1 cellular context compared by ENCODE assay signal in the genomic region with DNA sequence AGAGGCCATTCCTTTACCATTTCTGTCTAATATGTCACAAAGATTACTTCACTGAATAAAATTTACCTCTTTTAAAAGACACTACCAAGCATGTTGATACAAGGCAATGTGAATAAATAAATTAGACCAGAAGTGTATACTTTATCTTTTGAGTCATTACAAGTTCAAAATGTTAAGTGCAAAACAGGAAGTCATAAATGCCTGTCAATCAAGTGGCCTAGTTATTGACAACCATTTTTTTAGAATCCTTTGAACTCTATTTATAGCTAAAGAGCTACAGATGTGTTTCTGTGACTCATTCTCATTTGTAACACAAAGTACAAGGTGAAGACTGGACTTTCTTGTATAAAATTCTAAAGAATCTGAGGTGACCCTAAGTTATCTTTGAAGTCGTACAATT.
TF ChIP-seq lines count a peak whose summit lies in the region.

No MANE protein-coding gene starts in this region.

TF ChIP-seq in HepG2, 621 proteins besides CTCF, POLR2A, EP300 and RAD21 (continued from another document):
- TF ChIP-seq ZNF318 (CRISPR knock-in tag; IDR thresholded peaks at IDR 0.05) (no peak), SOX5 (CRISPR knock-in tag; IDR thresholded peaks at IDR 0.05; ENCODE audit: borderline replicate concordance) (0 out of 2 replicates have a peak, but pooled peaks have one; percentile 9), U2AF2 (IDR thresholded peaks at IDR 0.05; ENCODE audit: low read depth, low read length) (no peak), ZNF790 (CRISPR knock-in tag; IDR thresholded peaks at IDR 0.05; ENCODE audit: borderline replicate concordance) (no peak), GABPA (IDR thresholded peaks at IDR 0.05; ENCODE audit: low read depth, low read length) (no peak), GABPA (CRISPR knock-in tag; IDR thresholded peaks at IDR 0.05; ENCODE audit: low read depth) (peak; percentile 27; the same call in 1 of the 2 replicates), MEF2D (CRISPR knock-in tag; IDR thresholded peaks at IDR 0.05) (peak; percentile 91), HMG20A (CRISPR knock-in tag; IDR thresholded peaks at IDR 0.05; ENCODE audit: borderline replicate concordance) (0 out of 2 replicates have a peak, but pooled peaks have one; percentile 22), NFIC (IDR thresholded peaks at IDR 0.05; ENCODE audit: low read length) (peak; percentile 40; the same call in 1 of the 2 replicates), RARA (CRISPR knock-in tag; IDR thresholded peaks at IDR 0.05) (peak; percentile 61), ZNF850 (CRISPR knock-in tag; conservative IDR thresholded peaks at IDR 0.05) (no peak), HNRNPLL (IDR thresholded peaks at IDR 0.05; ENCODE audit: low read depth, low read length, poor library complexity, severe bottlenecking) (no peak)
- TF ChIP-seq, protein P1, sequence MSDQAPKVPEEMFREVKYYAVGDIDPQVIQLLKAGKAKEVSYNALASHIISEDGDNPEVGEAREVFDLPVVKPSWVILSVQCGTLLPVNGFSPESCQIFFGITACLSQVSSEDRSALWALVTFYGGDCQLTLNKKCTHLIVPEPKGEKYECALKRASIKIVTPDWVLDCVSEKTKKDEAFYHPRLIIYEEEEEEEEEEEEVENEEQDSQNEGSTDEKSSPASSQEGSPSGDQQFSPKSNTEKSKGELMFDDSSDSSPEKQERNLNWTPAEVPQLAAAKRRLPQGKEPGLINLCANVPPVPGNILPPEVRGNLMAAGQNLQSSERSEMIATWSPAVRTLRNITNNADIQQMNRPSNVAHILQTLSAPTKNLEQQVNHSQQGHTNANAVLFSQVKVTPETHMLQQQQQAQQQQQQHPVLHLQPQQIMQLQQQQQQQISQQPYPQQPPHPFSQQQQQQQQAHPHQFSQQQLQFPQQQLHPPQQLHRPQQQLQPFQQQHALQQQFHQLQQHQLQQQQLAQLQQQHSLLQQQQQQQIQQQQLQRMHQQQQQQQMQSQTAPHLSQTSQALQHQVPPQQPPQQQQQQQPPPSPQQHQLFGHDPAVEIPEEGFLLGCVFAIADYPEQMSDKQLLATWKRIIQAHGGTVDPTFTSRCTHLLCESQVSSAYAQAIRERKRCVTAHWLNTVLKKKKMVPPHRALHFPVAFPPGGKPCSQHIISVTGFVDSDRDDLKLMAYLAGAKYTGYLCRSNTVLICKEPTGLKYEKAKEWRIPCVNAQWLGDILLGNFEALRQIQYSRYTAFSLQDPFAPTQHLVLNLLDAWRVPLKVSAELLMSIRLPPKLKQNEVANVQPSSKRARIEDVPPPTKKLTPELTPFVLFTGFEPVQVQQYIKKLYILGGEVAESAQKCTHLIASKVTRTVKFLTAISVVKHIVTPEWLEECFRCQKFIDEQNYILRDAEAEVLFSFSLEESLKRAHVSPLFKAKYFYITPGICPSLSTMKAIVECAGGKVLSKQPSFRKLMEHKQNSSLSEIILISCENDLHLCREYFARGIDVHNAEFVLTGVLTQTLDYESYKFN (CRISPR knock-in tag; conservative IDR thresholded peaks at IDR 0.05) = 0 out of 2 replicates have a peak, but pooled peaks have one; percentile 21
- TF ChIP-seq, protein P2, sequence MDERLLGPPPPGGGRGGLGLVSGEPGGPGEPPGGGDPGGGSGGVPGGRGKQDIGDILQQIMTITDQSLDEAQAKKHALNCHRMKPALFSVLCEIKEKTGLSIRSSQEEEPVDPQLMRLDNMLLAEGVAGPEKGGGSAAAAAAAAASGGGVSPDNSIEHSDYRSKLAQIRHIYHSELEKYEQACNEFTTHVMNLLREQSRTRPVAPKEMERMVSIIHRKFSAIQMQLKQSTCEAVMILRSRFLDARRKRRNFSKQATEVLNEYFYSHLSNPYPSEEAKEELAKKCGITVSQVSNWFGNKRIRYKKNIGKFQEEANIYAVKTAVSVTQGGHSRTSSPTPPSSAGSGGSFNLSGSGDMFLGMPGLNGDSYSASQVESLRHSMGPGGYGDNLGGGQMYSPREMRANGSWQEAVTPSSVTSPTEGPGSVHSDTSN (CRISPR knock-in tag; IDR thresholded peaks at IDR 0.05) = peak; percentile 72
